In the genomic region with DNA sequence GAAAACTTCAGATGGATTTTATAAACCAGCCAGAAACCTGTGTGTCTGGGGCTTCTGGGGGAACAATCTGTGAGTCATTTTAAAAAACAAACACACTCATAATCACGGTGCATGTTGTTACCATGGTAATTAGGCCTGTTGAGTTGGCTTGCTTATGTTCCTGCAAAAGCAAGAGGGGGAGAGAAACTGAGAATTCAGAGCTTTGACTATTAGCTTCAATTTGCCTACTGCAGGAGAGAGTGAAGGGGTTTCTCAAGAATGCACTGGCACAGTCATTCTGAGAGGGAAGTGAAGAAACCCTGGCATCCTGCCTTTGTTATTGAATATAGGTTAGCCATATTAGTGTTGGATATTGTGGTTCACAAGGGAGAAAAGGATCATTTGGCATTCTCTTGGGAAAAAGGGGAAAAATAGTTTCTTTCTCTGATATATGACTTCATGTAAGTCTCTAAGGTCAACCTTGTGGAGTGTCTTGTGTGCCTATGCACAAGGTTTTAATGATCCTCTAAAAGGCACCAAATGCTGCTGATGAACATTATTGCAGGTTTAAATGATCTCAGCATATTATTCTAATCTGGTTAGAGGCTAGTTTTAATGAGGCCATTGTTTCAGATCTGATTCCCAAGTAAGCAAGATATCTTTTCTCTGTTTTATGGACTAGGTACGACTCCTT, we compare ENCODE assay signal across 9 cellular contexts. TPM values are rescaled to one million over a fixed set of nuclear protein-coding genes. Genes with fewer than 3 reads are reported as not detected.
DNase-seq lines count a peak whose midpoint lies in the region; ATAC-seq and TF ChIP-seq lines count a peak whose summit lies in the region.
"Had no signal": no experiment of that assay in that cellular context is flagged by ENCODE, and none has a peak within 500 bp of the region (broad histone marks: within the 10 kb centered on the region; RNA-seq: fewer than 3 reads in every experiment).

No MANE protein-coding gene starts in this region.

- peak overlapping the region; percentile 42 for H3K4me3 Mint-ChIP-seq in activated CD4-positive, alpha-beta T cell treated with anti-CD3 and anti-CD28 coated beads for 36 hours

- H3K9me3 Mint-ChIP-seq in activated CD4-positive, alpha-beta T cell treated with anti-CD3 and anti-CD28 coated beads for 36 hours (ENCODE audit: low read depth) = no peaks in the 10 kb centered on the region

- DNase-seq in activated CD4-positive, alpha-beta T cell treated with anti-CD3 and anti-CD28 coated beads for 36 hours = peak; percentile 63
- DNase-seq in activated CD4-positive, alpha-beta T cell treated with anti-CD3 and anti-CD28 coated beads, Interleukin-2, amount 50 U/mL, for 48 hours = no peak
- DNase-seq in HS-5 (ENCODE audit: low read depth) = peak; percentile 75
- peak; percentile 49 for DNase-seq in T1000 (lab: John Stamatoyannopoulos, UW)
- peak; percentile 75 for DNase-seq in fibroblast of the aortic adventitia (ENCODE audit: low read depth)
- DNase-seq in stimulated activated naive CD8-positive, alpha-beta T cell treated with anti-CD3 and anti-CD28 coated beads, Interleukin-15, Interleukin-2, amounts not matched to agents 100 U/mL and 50 U/mL, for 24 hours = no peak
- no peak for DNase-seq in SK-N-DZ (ENCODE audit: low spot score)

- POLR2A ChIA-PET in activated CD4-positive, alpha-beta T cell treated with anti-CD3 and anti-CD28 coated beads for 36 hours (lab: Charles Lee) = interaction anchor here (0.5 to 1.4 kb wide), 7 partner anchors 9 to 42 kb away, joined by 3 to 9 read pairs (median 3); partner anchors contain the start of gene GNG2

- peak overlapping the region; percentile 79 for H3K27ac Mint-ChIP-seq in activated CD4-positive, alpha-beta T cell treated with anti-CD3 and anti-CD28 coated beads for 36 hours

- intact Hi-C loops in activated CD4-positive, alpha-beta T cell treated with anti-CD3 and anti-CD28 coated beads for 36 hours (cut with DNase I, micrococcal nuclease) = loop anchor here (1.0 kb wide), 5 partner anchors 11 to 116 kb away; partner anchors contain the start of genes GNG2 (in 1 of the 2) and RTRAF (in 1 of the 2)

- H3K36me3 Mint-ChIP-seq in activated CD4-positive, alpha-beta T cell treated with anti-CD3 and anti-CD28 coated beads for 36 hours (ENCODE audit: low read depth) = peaks cover 44% of the 10 kb centered on the region

- no peaks in the 10 kb centered on the region for H3K27me3 Mint-ChIP-seq in activated CD4-positive, alpha-beta T cell treated with anti-CD3 and anti-CD28 coated beads for 36 hours

- CTCF ChIA-PET in activated CD4-positive, alpha-beta T cell treated with anti-CD3 and anti-CD28 coated beads for 36 hours (lab: Charles Lee) = interaction anchor here (0.7 to 1.5 kb wide), 3 partner anchors 10 to 26 kb away, joined by 3 to 4 read pairs (median 4); no protein-coding TSS in a partner anchor

- TF ChIP-seq CTCF in fibroblast of the aortic adventitia (IDR thresholded peaks at IDR 0.05; ENCODE audit: insufficient read depth, low read length) = no peak

- peaks cover 62% of the 10 kb centered on the region for H3K4me1 Mint-ChIP-seq in activated CD4-positive, alpha-beta T cell treated with anti-CD3 and anti-CD28 coated beads for 36 hours

- peak; percentile 83 for ATAC-seq in activated CD4-positive, alpha-beta T cell treated with anti-CD3 and anti-CD28 coated beads for 36 hours
- ATAC-seq in GM21528 (IDR thresholded peaks at IDR 0.05; ENCODE audit: low FRiP score, unreplicated experiment) = peak; percentile 90
- ATAC-seq in stimulated activated naive CD8-positive, alpha-beta T cell treated with anti-CD3 and anti-CD28 coated beads, Interleukin-15, Interleukin-2, amounts not matched to agents 100 U/mL and 50 U/mL, for 24 hours = peak; percentile 74

- no peak overlapping the region for H3K4me3 ChIP-seq in fibroblast of the aortic adventitia (ENCODE audit: low read depth, low read length)
- H3K4me3 ChIP-seq: thoracic aorta had no signal

RNA-seq across cellular contexts. Expression of gene GNG2, which starts 12.9 kb away (rescaled TPM):
- 100 to 1,000 TPM; 133 to 136 TPM for total RNA-seq in activated CD4-positive, alpha-beta T cell treated with anti-CD3 and anti-CD28 coated beads for 36 hours
- 10.0 and 15.7 TPM in 2 replicates for total RNA-seq in fibroblast of the aortic adventitia (ENCODE audit: low replicate concordance)
- polyA plus RNA-seq in SK-N-DZ (2014; cell fraction: cytosol; rRNA removed) = 24.7 and 30.0 TPM in 2 replicates
- 7.7 and 10.0 TPM in 2 replicates for polyA plus RNA-seq in SK-N-DZ (2014; cell fraction: nucleus; rRNA removed)

Comparison
In these comparisons a context has a peak if more than half of its experiments do, and no peak if none do; other contexts are left out.
1. DNase-seq: peak in activated CD4-positive, alpha-beta T cell treated with anti-CD3 and anti-CD28 coated beads for 36 hours (single experiment), HS-5 (single experiment), T1000 (single experiment) and fibroblast of the aortic adventitia (single experiment); none in activated CD4-positive, alpha-beta T cell treated with anti-CD3 and anti-CD28 coated beads, Interleukin-2, amount 50 U/mL, for 48 hours (0 of 2), stimulated activated naive CD8-positive, alpha-beta T cell treated with anti-CD3 and anti-CD28 coated beads, Interleukin-15, Interleukin-2, amounts not matched to agents 100 U/mL and 50 U/mL, for 24 hours (single experiment) and SK-N-DZ (single experiment).
2. Peak in every context shown above with its lines, with median percentiles within 50 percentile points of each other: ATAC-seq.